Comparison of ENCODE assay signal across 20 cellular contexts in the genomic region with DNA sequence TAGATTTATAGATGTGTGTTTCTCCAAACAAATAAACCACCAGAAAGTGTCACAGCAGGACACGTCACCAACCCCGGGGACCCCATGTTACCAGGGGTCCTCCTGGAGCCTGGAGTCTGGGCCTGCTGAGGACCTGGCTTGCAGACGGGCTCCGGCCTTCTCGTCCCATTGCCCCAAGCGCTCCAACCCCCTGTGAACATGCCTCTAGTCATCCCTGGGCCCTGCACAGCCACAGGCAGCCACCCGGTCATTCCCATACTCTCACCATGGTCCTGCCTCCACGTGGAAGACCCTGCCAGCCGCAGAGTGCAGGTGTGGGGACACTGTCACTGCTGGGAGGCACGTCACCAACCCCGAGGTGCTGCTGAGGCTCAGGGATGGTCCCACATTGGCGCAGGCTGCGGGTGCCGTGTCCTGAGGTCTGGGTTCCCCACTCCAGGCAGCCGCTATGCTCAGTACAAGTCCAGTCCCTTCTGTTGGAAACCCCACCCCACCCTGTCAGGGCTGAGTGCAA. TPM values are rescaled to one million over a fixed set of nuclear protein-coding genes. Genes with fewer than 3 reads are reported as not detected.
A peak's percentile ranks its signal among the peaks of the same experiment; 100 is the strongest.
DNase-seq lines count a peak whose midpoint lies in the region; ATAC-seq and TF ChIP-seq lines count a peak whose summit lies in the region.
"Had no signal": no experiment of that assay in that cellular context is flagged by ENCODE, and none has a peak within 500 bp of the region (broad histone marks: within the 10 kb centered on the region; RNA-seq: fewer than 3 reads in every experiment).

No MANE protein-coding gene starts in this region.

- peaks cover 26% of the 10 kb centered on the region for H3K4me1 Mint-ChIP-seq in activated T-cell treated with anti-CD3 and anti-CD28 coated beads, Interleukin-2, amount 50 U/mL, for 24 hours (ENCODE audit: low read depth)
- peaks cover 5% of the 10 kb centered on the region for H3K4me1 Mint-ChIP-seq in activated T-helper 17 cell treated with anti-CD3 and anti-CD28 coated beads, Interleukin-2, amount 50 U/mL, for 72 hours

- no peak overlapping the region for H3K27ac Mint-ChIP-seq in activated T-cell treated with anti-CD3 and anti-CD28 coated beads, Interleukin-2, amount 50 U/mL, for 24 hours
- H3K27ac Mint-ChIP-seq in activated T-helper 17 cell treated with anti-CD3 and anti-CD28 coated beads, Interleukin-2, amount 50 U/mL, for 72 hours = no peak overlapping the region

- peaks cover 12% of the 10 kb centered on the region for H3K36me3 Mint-ChIP-seq in activated T-cell treated with anti-CD3 and anti-CD28 coated beads, Interleukin-2, amount 50 U/mL, for 24 hours (ENCODE audit: low read depth)
- H3K36me3 Mint-ChIP-seq in activated T-helper 17 cell treated with anti-CD3 and anti-CD28 coated beads, Interleukin-2, amount 50 U/mL, for 72 hours (ENCODE audit: low read depth) = peaks cover 20% of the 10 kb centered on the region

- TF ChIP-seq CTCF in colonic mucosa (IDR thresholded peaks at IDR 0.05) = no peak
- no peak for TF ChIP-seq CTCF in upper lobe of right lung (IDR thresholded peaks at IDR 0.05)
- no peak for TF ChIP-seq CTCF in GM13976 (IDR thresholded peaks at IDR 0.05; ENCODE audit: borderline replicate concordance, control extremely low read depth, extremely low read depth, insufficient read depth, missing control alignments)

- H3K27me3 ChIP-seq in colonic mucosa (peaks cover 16% of the 10 kb centered on the region), mucosa of rectum (ENCODE audit: control insufficient read depth in 2 of 2, insufficient read depth in 2 of 2, low read length in 2 of 2) (peaks cover 4 to 5% of the 10 kb centered on the region in 2 donors), upper lobe of right lung (no peaks in the 10 kb centered on the region)

- H3K27ac ChIP-seq in colonic mucosa (peak overlapping the region; percentile 56), mucosa of rectum (ENCODE audit: low read depth in 2 of 2, low read length in 2 of 2) (peak overlapping the region; percentile 88 to 91), upper lobe of right lung (no peak overlapping the region)
- H3K27ac ChIP-seq: KMS-11 had no signal

- H3K9me3 ChIP-seq in colonic mucosa (no peaks in the 10 kb centered on the region), mucosa of rectum (ENCODE audit: control insufficient read depth in 2 of 2, low read length in 2 of 2) (no peaks in the 10 kb centered on the region), upper lobe of right lung (no peaks in the 10 kb centered on the region)

- in situ Hi-C loops in GM13976 (cut with MboI; ENCODE audit: low sequenced_read_pairs, unreplicated experiment) = no loop called here

- no peaks in the 10 kb centered on the region for H3K36me3 ChIP-seq in colonic mucosa
- H3K36me3 ChIP-seq in mucosa of rectum (ENCODE audit: control insufficient read depth in 2 of 2, insufficient read depth in 2 of 2, low read length in 2 of 2) = no peaks in the 10 kb centered on the region
- H3K36me3 ChIP-seq in upper lobe of right lung = no peaks in the 10 kb centered on the region

- no peak overlapping the region for H3K4me3 ChIP-seq in colonic mucosa
- H3K4me3 ChIP-seq in mucosa of rectum (ENCODE audit: low read length in 2 of 2) = peak overlapping the region; percentile 7 to 31
- H3K4me3 ChIP-seq in upper lobe of right lung = no peak overlapping the region

- H3K9me3 Mint-ChIP-seq in activated T-cell treated with anti-CD3 and anti-CD28 coated beads, Interleukin-2, amount 50 U/mL, for 24 hours = no peaks in the 10 kb centered on the region
- no peaks in the 10 kb centered on the region for H3K9me3 Mint-ChIP-seq in activated T-helper 17 cell treated with anti-CD3 and anti-CD28 coated beads, Interleukin-2, amount 50 U/mL, for 72 hours

- H3K27me3 Mint-ChIP-seq in activated T-cell treated with anti-CD3 and anti-CD28 coated beads, Interleukin-2, amount 50 U/mL, for 24 hours = peaks cover 7% of the 10 kb centered on the region
- peaks cover 3% of the 10 kb centered on the region for H3K27me3 Mint-ChIP-seq in activated T-helper 17 cell treated with anti-CD3 and anti-CD28 coated beads, Interleukin-2, amount 50 U/mL, for 72 hours

- H3K9ac ChIP-seq in colonic mucosa (ENCODE audit: low read depth in 2 of 2, low read length in 2 of 2) = peak overlapping the region; percentile 36 to 38
- peak overlapping the region; percentile 41 to 61 for H3K9ac ChIP-seq in mucosa of rectum (ENCODE audit: low read depth in 1 of 2, low read length in 2 of 2)
- H3K9ac ChIP-seq: KMS-11 had no signal

- intact Hi-C loops in colonic mucosa (cut with DNase I) (loop anchor here (10.0 kb wide), 1 partner anchor 294 kb away; the partner anchor contains the start of genes DCXR and RAC3), upper lobe of right lung (cut with DNase I) (no loop called here)

- no peak overlapping the region for H3K4me3 Mint-ChIP-seq in activated T-cell treated with anti-CD3 and anti-CD28 coated beads, Interleukin-2, amount 50 U/mL, for 24 hours
- H3K4me3 Mint-ChIP-seq in activated T-helper 17 cell treated with anti-CD3 and anti-CD28 coated beads, Interleukin-2, amount 50 U/mL, for 72 hours = no peak overlapping the region

- H3K4me1 ChIP-seq in colonic mucosa (peaks cover 33% of the 10 kb centered on the region), mucosa of rectum (ENCODE audit: control insufficient read depth in 2 of 2, insufficient read depth in 2 of 2, low read length in 2 of 2) (peaks cover 51 to 75% of the 10 kb centered on the region in 2 donors), upper lobe of right lung (peaks cover 25% of the 10 kb centered on the region)

- ATAC-seq in upper lobe of right lung = no peak
- no peak for ATAC-seq in activated T-helper 17 cell treated with anti-CD3 and anti-CD28 coated beads, Interleukin-2, amount 50 U/mL, for 72 hours (replicated peaks)

- peak; percentile 28 for DNase-seq in activated T-cell treated with anti-CD3 and anti-CD28 coated beads, Interleukin-2, amount 50 U/mL, for 24 hours
- no peak for DNase-seq in activated T-cell treated with anti-CD3 and anti-CD28 coated beads, Interleukin-2, amount 50 U/mL, for 1 hour
- DNase-seq in colonic mucosa = no peak
- peak; percentile 61 for DNase-seq in upper lobe of right lung
- DNase-seq in NCI-H146 (lab: John Stamatoyannopoulos, UW) = no peak
- no peak for DNase-seq in GM13976 (ENCODE audit: low spot score)
- DNase-seq: C1 segment of cervical spinal cord, DMS153, EL, NCI-H1092 treated with DMSO at 0.1 percent for 48 hours, NCI-H1694, NCI-H2107, NCI-H2227 treated with DMSO at 0.1 percent for 48 hours, NCI-H524, SHP77 treated with DMSO at 0.1 percent for 48 hours had no signal

RNA-seq across cellular contexts. Expression of gene SECTM1, which starts 4.5 kb away (rescaled TPM):
- total RNA-seq in colonic mucosa (10 to 100 TPM; 29.1 to 76.3 TPM), upper lobe of right lung (26.4 TPM)
- 10 to 100 TPM; 16.4 to 22.3 TPM for total RNA-seq in activated T-helper 17 cell treated with anti-CD3 and anti-CD28 coated beads, Interleukin-2, amount 50 U/mL, for 72 hours

RNA-seq across cellular contexts. Expression of gene CD7, which starts 11.6 kb away (rescaled TPM):
- 1 to 10 TPM; 4.2 to 5.0 TPM for total RNA-seq in colonic mucosa
- total RNA-seq in upper lobe of right lung = 7.2 TPM
- 100 to 1,000 TPM; 193 to 378 TPM for total RNA-seq in activated T-helper 17 cell treated with anti-CD3 and anti-CD28 coated beads, Interleukin-2, amount 50 U/mL, for 72 hours
- total RNA-seq: A172, M059J had no signal

RNA-seq across cellular contexts. Expression of gene TEX19, which starts 30.0 kb away (rescaled TPM):
- not detected for total RNA-seq in colonic mucosa
- total RNA-seq in upper lobe of right lung = not detected
- total RNA-seq in activated T-helper 17 cell treated with anti-CD3 and anti-CD28 coated beads, Interleukin-2, amount 50 U/mL, for 72 hours = under 1 TPM in 1 of 2 donors, not detected in 1; 0.28 TPM
- total RNA-seq: A172 had no signal

RNA-seq across cellular contexts. Expression of gene UTS2R, which starts 42.5 kb away (rescaled TPM):
- total RNA-seq in colonic mucosa = not detected
- total RNA-seq in upper lobe of right lung = not detected
- under 1 TPM in 1 of 2 donors, not detected in 1; 0.45 TPM for total RNA-seq in activated T-helper 17 cell treated with anti-CD3 and anti-CD28 coated beads, Interleukin-2, amount 50 U/mL, for 72 hours
- total RNA-seq: A172, M059J had no signal

RNA-seq across cellular contexts. Expression of gene CSNK1D, which starts 55.6 kb away (rescaled TPM):
- 100 to 1,000 TPM; 136 to 138 TPM for total RNA-seq in colonic mucosa
- total RNA-seq in upper lobe of right lung = 150 TPM
- total RNA-seq in activated T-helper 17 cell treated with anti-CD3 and anti-CD28 coated beads, Interleukin-2, amount 50 U/mL, for 72 hours = 100 to 1,000 TPM; 140 to 142 TPM

Comparison
In these comparisons a context has a peak if more than half of its experiments do, and no peak if none do; other contexts are left out.
1. DNase-seq: peak in activated T-cell treated with anti-CD3 and anti-CD28 coated beads, Interleukin-2, amount 50 U/mL, for 24 hours (single experiment) and upper lobe of right lung (single experiment); none in activated T-cell treated with anti-CD3 and anti-CD28 coated beads, Interleukin-2, amount 50 U/mL, for 1 hour (single experiment), colonic mucosa (single experiment), NCI-H146 (single experiment) and GM13976 (single experiment).
2. H3K4me3 ChIP-seq: peak in mucosa of rectum (2 of 2); none in colonic mucosa (single experiment) and upper lobe of right lung (single experiment).
3. RNA of gene CD7, which starts 11.6 kb away (total RNA-seq): 193 to 378 TPM in activated T-helper 17 cell treated with anti-CD3 and anti-CD28 coated beads, Interleukin-2, amount 50 U/mL, for 72 hours; 7.2 TPM in upper lobe of right lung (single experiment) and 4.2 to 5.0 TPM in colonic mucosa; every median in the first group is over 10 times any median in the second.